In genomic region chr9:20387062-20387461, GRCh38 we compare ENCODE assay signal across 30 cellular contexts.
"Had no signal": no experiment of that assay in that cellular context is flagged by ENCODE, and none has a peak within 500 bp of the region (broad histone marks: within the 10 kb centered on the region; RNA-seq: fewer than 3 reads in every experiment).

No MANE protein-coding gene starts in this region.

- H3K27me3 Mint-ChIP-seq: naive thymus-derived CD4-positive, alpha-beta T cell; natural killer cell treated with Interleukin-12 subunit alpha and Interleukin-12 subunit beta and Interleukin-15 and Interleukin-18, amount 100 ng/mL, for 72 hours; stimulated activated memory B cell treated with anti-CD40 and anti-IgM and Interleukin-4, amounts not matched to agents 10 μg/mL and 1 μg/mL and 100 μg/mL, for 72 hours; stimulated activated naive CD8-positive, alpha-beta T cell treated with anti-CD3 and anti-CD28 coated beads, Interleukin-15, amount 100 ng/mL, for 72 hours had no signal

- H3K36me3 ChIP-seq: left ventricle myocardium inferior, pancreas, prostate gland, sigmoid colon, tibial nerve, upper lobe of left lung, vagina had no signal

- H3K4me1 Mint-ChIP-seq: stimulated activated memory B cell treated with anti-CD40 and anti-IgM and Interleukin-4, amounts not matched to agents 10 μg/mL and 1 μg/mL and 100 μg/mL, for 72 hours had no signal

- H3K4me1 ChIP-seq: tibial nerve, vagina had no signal

- H3K9me3 ChIP-seq: mucosa of descending colon, pancreas, prostate gland, sigmoid colon, tibial nerve, upper lobe of left lung, vagina had no signal

- H3K27me3 ChIP-seq: pancreas, sigmoid colon, tibial nerve, upper lobe of left lung, vagina had no signal

- H3K9me3 Mint-ChIP-seq: immature natural killer cell; natural killer cell treated with Interleukin-12 subunit alpha and Interleukin-12 subunit beta and Interleukin-15 and Interleukin-18, amount 100 ng/mL, for 72 hours had no signal

- FAIRE-seq: islet of Langerhans, pancreas, small intestine had no signal

- H3K27ac Mint-ChIP-seq: immature natural killer cell; natural killer cell treated with Interleukin-12 subunit alpha and Interleukin-12 subunit beta and Interleukin-15 and Interleukin-18, amount 100 ng/mL, for 72 hours; stimulated activated memory B cell treated with anti-CD40 and anti-IgM and Interleukin-4, amounts not matched to agents 10 μg/mL and 1 μg/mL and 100 μg/mL, for 72 hours had no signal

- H3K4me3 ChIP-seq: left ventricle myocardium inferior, lung, mucosa of descending colon, pancreas, prostate gland, sigmoid colon, tibial nerve, upper lobe of left lung, vagina had no signal

- ATAC-seq: mucosa of descending colon; naive thymus-derived CD4-positive, alpha-beta T cell; natural killer cell treated with Interleukin-12 subunit alpha and Interleukin-12 subunit beta and Interleukin-15 and Interleukin-18, amount 100 ng/mL, for 72 hours; pancreas; right cardiac atrium; stimulated activated memory B cell treated with anti-CD40 and anti-IgM and Interleukin-4, amounts not matched to agents 10 μg/mL and 1 μg/mL and 100 μg/mL, for 72 hours; stimulated activated naive CD8-positive, alpha-beta T cell treated with anti-CD3 and anti-CD28 coated beads, Interleukin-15, amount 100 ng/mL, for 72 hours had no signal

- H3K27ac ChIP-seq: left ventricle myocardium inferior, pancreas, prostate gland, sigmoid colon, tibial nerve, upper lobe of left lung, vagina had no signal

- H3K4me3 Mint-ChIP-seq: immature natural killer cell; naive thymus-derived CD4-positive, alpha-beta T cell; natural killer cell treated with Interleukin-12 subunit alpha and Interleukin-12 subunit beta and Interleukin-15 and Interleukin-18, amount 100 ng/mL, for 72 hours; neural crest cell; stimulated activated memory B cell treated with anti-CD40 and anti-IgM and Interleukin-4, amounts not matched to agents 10 μg/mL and 1 μg/mL and 100 μg/mL, for 72 hours; stimulated activated naive CD8-positive, alpha-beta T cell treated with anti-CD3 and anti-CD28 coated beads, Interleukin-15, amount 100 ng/mL, for 72 hours had no signal

- DNase-seq: hypothalamus; immature natural killer cell; left ventricle myocardium inferior; mesendoderm; midbrain; mucosa of descending colon; naive thymus-derived CD4-positive, alpha-beta T cell; nucleus accumbens; pancreas; posterior cingulate gyrus; retina; right cardiac atrium; sigmoid colon; small intestine; stimulated activated CD4-positive, alpha-beta T cell treated with anti-CD3 and anti-CD28 coated beads, Interleukin-1b, Interleukin-23, amount 100 ng/mL, for 48 hours; stimulated activated CD4-positive, alpha-beta T cell treated with anti-CD3 and anti-CD28 coated beads, Interleukin-2, amount 100 ng/mL, for 48 hours; stimulated activated CD4-positive, alpha-beta T cell treated with anti-CD3 and anti-CD28 coated beads, Interleukin-4, amount 100 ng/mL, for 4 hours; stimulated activated CD8-positive, alpha-beta memory T cell treated with anti-CD3 and anti-CD28 coated beads, Interleukin-4, amount 100 ng/mL, for 48 hours; stimulated activated naive CD4-positive, alpha-beta T cell treated with Interleukin-2 at 50 U/mL for 16 hours; stimulated activated naive CD8-positive, alpha-beta T cell treated with anti-CD3 and anti-CD28 coated beads, Interleukin-15, amount 100 ng/mL, for 72 hours; substantia nigra; upper lobe of left lung had no signal

- H3K36me3 Mint-ChIP-seq: natural killer cell treated with Interleukin-12 subunit alpha and Interleukin-12 subunit beta and Interleukin-15 and Interleukin-18, amount 100 ng/mL, for 72 hours; stimulated activated memory B cell treated with anti-CD40 and anti-IgM and Interleukin-4, amounts not matched to agents 10 μg/mL and 1 μg/mL and 100 μg/mL, for 72 hours had no signal
